8 cellular contexts compared by ENCODE assay signal in the genomic region with DNA sequence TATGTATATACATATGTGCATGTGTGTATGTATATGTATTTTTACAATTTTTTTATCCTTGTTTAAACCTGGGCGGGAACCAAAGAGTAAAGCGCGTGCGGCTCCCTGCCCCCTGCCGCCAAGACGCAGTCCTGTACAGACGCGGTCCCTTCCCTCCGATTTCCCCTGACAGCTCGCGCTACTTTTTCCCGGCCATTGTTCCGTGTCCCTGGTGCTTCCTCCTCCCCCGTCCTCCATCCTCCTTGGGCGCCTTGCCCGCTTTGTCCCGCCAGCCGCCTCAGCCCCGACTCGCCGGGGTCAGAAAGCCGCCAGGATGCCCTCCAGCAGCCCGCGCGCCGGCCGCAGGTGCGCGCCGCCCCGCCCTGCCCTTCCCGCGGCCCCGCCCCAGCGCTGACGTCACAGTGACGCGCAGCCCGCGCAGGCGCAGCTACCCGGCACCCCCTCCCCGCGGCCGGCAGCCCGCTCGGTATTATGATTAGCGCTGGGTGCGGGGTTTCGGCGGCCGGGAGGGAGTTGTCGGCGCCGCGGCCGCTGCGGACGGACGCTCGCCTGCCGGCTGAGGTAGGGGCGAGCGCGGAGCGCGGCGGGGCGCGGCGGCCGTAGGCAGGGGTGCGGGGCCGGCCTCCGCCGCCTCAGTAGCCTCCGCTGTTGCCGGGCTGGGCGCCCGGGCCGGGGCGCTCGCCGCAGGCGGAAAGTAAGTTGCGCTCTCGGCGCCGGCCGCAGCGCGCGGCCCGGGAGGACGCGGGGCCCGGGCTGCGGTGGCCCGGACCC. TPM values are rescaled to one million over a fixed set of nuclear protein-coding genes. Genes with fewer than 3 reads are reported as not detected.
DNase-seq lines count a peak whose midpoint lies in the region; ATAC-seq, FAIRE-seq and TF ChIP-seq lines count a peak whose summit lies in the region.

A gene with protein sequence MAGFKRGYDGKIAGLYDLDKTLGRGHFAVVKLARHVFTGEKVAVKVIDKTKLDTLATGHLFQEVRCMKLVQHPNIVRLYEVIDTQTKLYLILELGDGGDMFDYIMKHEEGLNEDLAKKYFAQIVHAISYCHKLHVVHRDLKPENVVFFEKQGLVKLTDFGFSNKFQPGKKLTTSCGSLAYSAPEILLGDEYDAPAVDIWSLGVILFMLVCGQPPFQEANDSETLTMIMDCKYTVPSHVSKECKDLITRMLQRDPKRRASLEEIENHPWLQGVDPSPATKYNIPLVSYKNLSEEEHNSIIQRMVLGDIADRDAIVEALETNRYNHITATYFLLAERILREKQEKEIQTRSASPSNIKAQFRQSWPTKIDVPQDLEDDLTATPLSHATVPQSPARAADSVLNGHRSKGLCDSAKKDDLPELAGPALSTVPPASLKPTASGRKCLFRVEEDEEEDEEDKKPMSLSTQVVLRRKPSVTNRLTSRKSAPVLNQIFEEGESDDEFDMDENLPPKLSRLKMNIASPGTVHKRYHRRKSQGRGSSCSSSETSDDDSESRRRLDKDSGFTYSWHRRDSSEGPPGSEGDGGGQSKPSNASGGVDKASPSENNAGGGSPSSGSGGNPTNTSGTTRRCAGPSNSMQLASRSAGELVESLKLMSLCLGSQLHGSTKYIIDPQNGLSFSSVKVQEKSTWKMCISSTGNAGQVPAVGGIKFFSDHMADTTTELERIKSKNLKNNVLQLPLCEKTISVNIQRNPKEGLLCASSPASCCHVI (plus strand): TSS at position 426 of the 771 bp plus-strand sequence. CDS start 16,664 bp downstream, outside the sequence.

- H3K27me3 ChIP-seq in left ventricle myocardium inferior (ENCODE audit: low read depth) (no peaks in the 10 kb centered on the region), psoas muscle (ENCODE audit: insufficient read depth in 3 of 3, low read length in 2 of 3) (no peaks in the 10 kb centered on the region)

- H3K4me3 ChIP-seq in GM08714 (ENCODE audit: low read length) (peak within 1 kb of the TSS; percentile 77), left ventricle myocardium inferior (peak within 1 kb of the TSS; percentile 77), psoas muscle (peak within 1 kb of the TSS; percentile 80), urinary bladder (ENCODE audit: low read depth, low read length) (peak within 1 kb of the TSS; percentile 99)

- peak; percentile 56 for TF ChIP-seq CTCF in left ventricle myocardium inferior (IDR thresholded peaks at IDR 0.05; ENCODE audit: borderline replicate concordance)
- TF ChIP-seq CTCF in psoas muscle (IDR thresholded peaks at IDR 0.05): peak; percentile 24

- peak; percentile 78 for TF ChIP-seq POLR2A in H54 (IDR thresholded peaks at IDR 0.05; ENCODE audit: low read depth, low read length)

- FAIRE-seq in H54 (lab: Jason Lieb, UNC): no peak

- H3K4me1 ChIP-seq in left ventricle myocardium inferior (peaks cover 61% of the 10 kb centered on the region), psoas muscle (peaks cover 45% of the 10 kb centered on the region), urinary bladder (ENCODE audit: insufficient read depth) (peaks cover 2% of the 10 kb centered on the region)

- ATAC-seq in psoas muscle: peak; percentile 97 to 99 (median 98)

- H3K27ac ChIP-seq in left ventricle myocardium inferior (replicated peaks): peak within 1 kb of the TSS; percentile 95
- H3K27ac ChIP-seq in psoas muscle: peak within 1 kb of the TSS; percentile 92
- H3K27ac ChIP-seq in urinary bladder (ENCODE audit: low read depth): peak within 1 kb of the TSS; percentile 98

- WGBS in psoas muscle, 3 donors: 0 to 1% (median 0%) methylated on average over 58 to 99 of the region's 99 CpGs
- WGBS in urinary bladder: under 1% methylated on average over 99 of the region's 99 CpGs

- intact Hi-C loops in T-helper 1 cell treated with Interleukin-12 subunit alpha and Interleukin-12 subunit beta and Interleukin-4 antibody, amounts not matched to agents 30 ng/mL and 1 ng/mL, for 36 hours (cut with micrococcal nuclease): loop anchor here (1.0 to 5.0 kb wide), 13 partner anchors 17 to 1324 kb away; a partner anchor contains a TSS
- intact Hi-C loops in left ventricle myocardium inferior (cut with micrococcal nuclease) (no loop called here), psoas muscle (cut with DNase I) (loop anchor here in 1 of 2 donors (5.0 kb wide), 1 partner anchor 124 kb away; no protein-coding TSS in a partner anchor)

- H3K36me3 ChIP-seq in left ventricle myocardium inferior (no peaks in the 10 kb centered on the region), psoas muscle (ENCODE audit: insufficient read depth in 1 of 2, low read depth in 1 of 2) (peaks cover 0 to 11% of the 10 kb centered on the region in 2 donors), urinary bladder (ENCODE audit: insufficient read depth) (no peaks in the 10 kb centered on the region)

- H3K9me3 ChIP-seq in left ventricle myocardium inferior (replicated peaks): no peaks in the 10 kb centered on the region
- H3K9me3 ChIP-seq in psoas muscle: no peaks in the 10 kb centered on the region

- peak; percentile 79 for DNase-seq in H54 (ENCODE audit: insufficient read length, low spot score)
- DNase-seq in M059J (ENCODE audit: low read depth): peak; percentile 66
- DNase-seq in amniotic epithelial cell (ENCODE audit: low read depth): peak; percentile 52
- peak; percentile 91 for DNase-seq in left ventricle myocardium inferior
- DNase-seq in psoas muscle: peak; percentile 86 to 94

RNA-seq across cellular contexts. Expression of the gene that starts here (rescaled TPM):
- 7.5 and 13.6 TPM in 2 replicates for total RNA-seq in M059J (2014; rRNA removed; shearing (Covaris generic))
- 68.6 and 74.4 TPM in 2 replicates for total RNA-seq in T-helper 1 cell treated with Interleukin-12 subunit alpha and Interleukin-12 subunit beta and Interleukin-4 antibody, amounts not matched to agents 30 ng/mL and 1 ng/mL, for 36 hours
- total RNA-seq in left ventricle myocardium inferior (23.1 TPM), psoas muscle (10 to 100 TPM; 18.8 to 25.6 (median 21.5) TPM), urinary bladder (86.0 TPM)
- polyA plus RNA-seq in psoas muscle (1 to 10 TPM; 6.8 to 8.5 (median 7.8) TPM), urinary bladder (26.7 TPM)

Comparison
In these comparisons a context has a peak if more than half of its experiments do, and no peak if none do; other contexts are left out.
1. Peak in every context shown above with its lines: DNase-seq, ATAC-seq, H3K4me3 ChIP-seq and H3K27ac ChIP-seq.